ENCODE assay signal across 8 cellular contexts in the genomic region with DNA sequence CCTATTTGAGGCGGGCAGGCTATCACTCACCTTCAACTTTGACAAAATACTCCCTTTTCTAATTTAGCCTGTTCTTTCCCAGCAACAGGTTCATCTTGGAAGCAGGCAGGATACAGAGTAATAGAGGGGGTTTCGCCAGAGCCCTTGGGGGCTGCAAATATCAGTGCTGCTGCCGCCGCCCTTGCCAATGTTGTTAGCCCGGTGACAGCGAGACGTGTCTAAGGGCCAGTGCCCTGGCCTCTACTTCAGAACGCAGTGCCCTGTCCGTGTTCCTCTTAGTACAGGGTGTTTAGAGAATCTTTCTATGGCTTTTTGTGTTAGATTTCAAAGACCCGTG. TPM values are rescaled to one million over a fixed set of nuclear protein-coding genes. Genes with fewer than 3 reads are reported as not detected.
A peak's percentile ranks its signal among the peaks of the same experiment; 100 is the strongest.
DNase-seq lines count a peak whose midpoint lies in the region; ATAC-seq lines count a peak whose summit lies in the region.

No MANE protein-coding gene starts in this region.

- peak overlapping the region; percentile 51 for H4K8ac ChIP-seq in trophoblast cell (ENCODE audit: low read depth, low read length)

- H3K23ac ChIP-seq in trophoblast cell (ENCODE audit: low read length), result no peak overlapping the region

- H3K9me3 ChIP-seq in trophoblast cell (ENCODE audit: insufficient read depth, low read depth, low read length), result no peaks in the 10 kb centered on the region

- peak overlapping the region; percentile 93 for H3K27ac Mint-ChIP-seq in activated CD8-positive, alpha-beta memory T cell treated with anti-CD3 and anti-CD28 coated beads, Interleukin-2, amount 10 ng/mL, durations not matched to agents 7 days and 5 days

- H2AK5ac ChIP-seq in trophoblast cell (ENCODE audit: low read length), result peak overlapping the region; percentile 76

- H3K79me2 ChIP-seq in trophoblast cell (ENCODE audit: control insufficient read depth, insufficient read depth, low read length, poor library complexity), result peaks cover 19% of the 10 kb centered on the region

- no CpG with 5 or more reads among the region's 10 CpGs for WGBS in trophoblast cell (ENCODE audit: extremely low coverage, insufficient coverage, insufficient read length)

- H3K27me3 Mint-ChIP-seq in activated CD8-positive, alpha-beta memory T cell treated with anti-CD3 and anti-CD28 coated beads, Interleukin-2, amount 10 ng/mL, durations not matched to agents 7 days and 5 days, result no peaks in the 10 kb centered on the region

- H3K36me3 ChIP-seq in trophoblast cell (ENCODE audit: control insufficient read depth in 1 of 2, insufficient read depth in 2 of 2, low read length in 2 of 2), result peaks cover 3 to 6% of the 10 kb centered on the region in 2 experiments

- H2AFZ ChIP-seq in trophoblast cell (ENCODE audit: insufficient read depth, low read length, poor library complexity), result peak overlapping the region; percentile 49

- H3K79me1 ChIP-seq in trophoblast cell (ENCODE audit: low read length), result peaks cover 16% of the 10 kb centered on the region

- peak overlapping the region; percentile 32 for H2BK5ac ChIP-seq in trophoblast cell (ENCODE audit: low read depth, low read length, poor library complexity)

- peak; percentile 12 for DNase-seq in stimulated activated CD4-positive, alpha-beta T cell treated with anti-CD3 and anti-CD28 coated beads, Interleukin-15, amount 100 ng/mL, for 24 hours
- DNase-seq in stimulated activated CD4-positive, alpha-beta T cell treated with anti-CD3 and anti-CD28 coated beads, Interleukin-1b, Interleukin-23, amount 100 ng/mL, for 48 hours, result no peak
- DNase-seq in activated CD8-positive, alpha-beta memory T cell treated with anti-CD3 and anti-CD28 coated beads, Interleukin-2, amount 10 ng/mL, durations not matched to agents 7 days and 5 days, result peak; percentile 45
- peak; percentile 15 for DNase-seq in germinal center (ENCODE audit: low spot score)
- peak; percentile 13 to 31 for DNase-seq in trophoblast cell
- no peak for DNase-seq in GOT3 (lab: John Stamatoyannopoulos, UW)
- DNase-seq in NCI-H2196 (lab: John Stamatoyannopoulos, UW; ENCODE audit: unreplicated experiment), result no peak

- H3K18ac ChIP-seq in trophoblast cell (ENCODE audit: low read length), result no peak overlapping the region

- H2BK120ac ChIP-seq in trophoblast cell (ENCODE audit: insufficient read depth, low read length, poor library complexity), result peak overlapping the region; percentile 96

- H3K4me3 ChIP-seq in trophoblast cell (ENCODE audit: low read depth, low read length), result peak overlapping the region; percentile 99

- H3K4ac ChIP-seq in trophoblast cell (ENCODE audit: low read depth, low read length), result peak overlapping the region; percentile 97

- H4K12ac ChIP-seq in trophoblast cell (ENCODE audit: low read depth, low read length), result peak overlapping the region; percentile 51

- peaks cover 49% of the 10 kb centered on the region for H3K4me1 Mint-ChIP-seq in activated CD8-positive, alpha-beta memory T cell treated with anti-CD3 and anti-CD28 coated beads, Interleukin-2, amount 10 ng/mL, durations not matched to agents 7 days and 5 days

- peak overlapping the region; percentile 92 for H3K4me2 ChIP-seq in trophoblast cell (ENCODE audit: low read length)

- peak overlapping the region; percentile 94 for H3K27ac ChIP-seq in trophoblast cell (ENCODE audit: low read depth, low read length)

- no peaks in the 10 kb centered on the region for H3K9me3 Mint-ChIP-seq in activated CD8-positive, alpha-beta memory T cell treated with anti-CD3 and anti-CD28 coated beads, Interleukin-2, amount 10 ng/mL, durations not matched to agents 7 days and 5 days (ENCODE audit: low read depth)

- peak overlapping the region; percentile 99 for H4K91ac ChIP-seq in trophoblast cell (ENCODE audit: low read depth, low read length)

- peak overlapping the region; percentile 96 for H3K14ac ChIP-seq in trophoblast cell (ENCODE audit: low read length)

- H3K4me3 Mint-ChIP-seq in activated CD8-positive, alpha-beta memory T cell treated with anti-CD3 and anti-CD28 coated beads, Interleukin-2, amount 10 ng/mL, durations not matched to agents 7 days and 5 days, result peak overlapping the region; percentile 86

- H3K27me3 ChIP-seq in trophoblast cell (ENCODE audit: insufficient read depth, low read length), result no peaks in the 10 kb centered on the region

- CTCF ChIA-PET in activated CD8-positive, alpha-beta memory T cell treated with anti-CD3 and anti-CD28 coated beads, Interleukin-2, amount 10 ng/mL, durations not matched to agents 7 days and 5 days (lab: Charles Lee), result interaction anchor here (2.1 to 4.6 kb wide), 3 partner anchors 12 to 114 kb away, joined by 7 to 31 read pairs (median 28); no protein-coding TSS in a partner anchor

- H3K36me3 Mint-ChIP-seq in activated CD8-positive, alpha-beta memory T cell treated with anti-CD3 and anti-CD28 coated beads, Interleukin-2, amount 10 ng/mL, durations not matched to agents 7 days and 5 days, result peaks cover 33% of the 10 kb centered on the region

- H3K4me1 ChIP-seq in trophoblast cell (ENCODE audit: control insufficient read depth in 1 of 2, insufficient read depth in 2 of 2, low read length in 2 of 2), result peaks cover 0 to 2% of the 10 kb centered on the region in 2 experiments

- no peak overlapping the region for H2BK12ac ChIP-seq in trophoblast cell (ENCODE audit: low read length)

- peak; percentile 4 for ATAC-seq in activated CD8-positive, alpha-beta memory T cell treated with anti-CD3 and anti-CD28 coated beads, Interleukin-2, amount 10 ng/mL, durations not matched to agents 7 days and 5 days
- ATAC-seq in HG03571 (IDR thresholded peaks at IDR 0.05; ENCODE audit: unreplicated experiment), result no peak

- H3K9ac ChIP-seq in trophoblast cell (ENCODE audit: low read length), result peak overlapping the region; percentile 87

RNA-seq across cellular contexts. Expression of a gene that starts 0.7 kb away (rescaled TPM):
- total RNA-seq in activated CD8-positive, alpha-beta memory T cell treated with anti-CD3 and anti-CD28 coated beads, Interleukin-2, amount 10 ng/mL, durations not matched to agents 7 days and 5 days, result 10 to 100 TPM; 36.2 to 41.2 TPM
- polyA plus RNA-seq in trophoblast cell (2013), result 40.6 and 41.6 TPM in 2 replicates

RNA-seq across cellular contexts. Expression of a gene that starts 1.2 kb away (rescaled TPM):
- total RNA-seq in activated CD8-positive, alpha-beta memory T cell treated with anti-CD3 and anti-CD28 coated beads, Interleukin-2, amount 10 ng/mL, durations not matched to agents 7 days and 5 days, result 100 to 1,000 TPM; 143 to 155 TPM
- polyA plus RNA-seq in trophoblast cell (2013), result 74.8 and 75.7 TPM in 2 replicates

Comparison
In these comparisons a context has a peak if more than half of its experiments do, and no peak if none do; other contexts are left out.
1. DNase-seq: peak in stimulated activated CD4-positive, alpha-beta T cell treated with anti-CD3 and anti-CD28 coated beads, Interleukin-15, amount 100 ng/mL, for 24 hours (single experiment), activated CD8-positive, alpha-beta memory T cell treated with anti-CD3 and anti-CD28 coated beads, Interleukin-2, amount 10 ng/mL, durations not matched to agents 7 days and 5 days (single experiment), germinal center (single experiment) and trophoblast cell (2 of 2); none in stimulated activated CD4-positive, alpha-beta T cell treated with anti-CD3 and anti-CD28 coated beads, Interleukin-1b, Interleukin-23, amount 100 ng/mL, for 48 hours (single experiment), GOT3 (single experiment) and NCI-H2196 (single experiment).